ENCODE assay signal across 21 cellular contexts in genomic region chr12:103397536-103397935, GRCh38.
"Had no signal": no experiment of that assay in that cellular context is flagged by ENCODE, and none has a peak within 500 bp of the region (broad histone marks: within the 10 kb centered on the region; RNA-seq: fewer than 3 reads in every experiment).

No MANE protein-coding gene starts in this region.

- H3K9me3 ChIP-seq: pancreas, stomach, thoracic aorta, transverse colon had no signal

- H3K27ac Mint-ChIP-seq: nephron, progenitor cell of endocrine pancreas had no signal

- H3K4me3 ChIP-seq: heart left ventricle, lung, pancreas, stomach, thoracic aorta, transverse colon had no signal

- H3K9me3 Mint-ChIP-seq: nephron had no signal

- H3K27me3 ChIP-seq: heart left ventricle, pancreas, stomach, transverse colon had no signal

- ATAC-seq: heart left ventricle, left colon, left ventricle myocardium superior, pancreas, right cardiac atrium had no signal

- DNase-seq: dermis blood vessel endothelial cell; erythroblast; heart left ventricle; hippocampal formation; left colon; left ventricle myocardium superior; mesendoderm; naive B cell; occipital lobe; pancreas; right cardiac atrium; small intestine; stimulated activated CD4-positive, alpha-beta T cell treated with anti-CD3 and anti-CD28 coated beads, Interleukin-12 subunit alpha, Interleukin-12 subunit beta, amount 100 ng/mL, for 4 hours; stimulated activated naive CD4-positive, alpha-beta T cell; stomach; substantia nigra; transverse colon had no signal

- H3K36me3 ChIP-seq: heart left ventricle, pancreas, stomach, thoracic aorta, transverse colon had no signal

- H3K27me3 Mint-ChIP-seq: naive B cell had no signal

- H3K27ac ChIP-seq: heart left ventricle, pancreas, stomach, thoracic aorta, transverse colon had no signal

- H3K4me3 Mint-ChIP-seq: naive B cell, nephron had no signal

- H3K4me1 Mint-ChIP-seq: nephron had no signal

- H3K4me1 ChIP-seq: heart left ventricle, pancreas, stomach, transverse colon had no signal
